In genomic region chr6:130362128-130362527, GRCh38 we compare ENCODE assay signal across 18 cellular contexts. TPM values are rescaled to one million over a fixed set of nuclear protein-coding genes. Genes with fewer than 3 reads are reported as not detected.
DNase-seq lines count a peak whose midpoint lies in the region; ATAC-seq, FAIRE-seq and TF ChIP-seq lines count a peak whose summit lies in the region.
"Had no signal": no experiment of that assay in that cellular context is flagged by ENCODE, and none has a peak within 500 bp of the region (broad histone marks: within the 10 kb centered on the region; RNA-seq: fewer than 3 reads in every experiment).

No MANE protein-coding gene starts in this region.

- in situ Hi-C loops in HepG2 (cut with HindIII; ENCODE audit: extremely low pct_ligation_motif_present, low pct_unique_long_range_greater_than_20kb) (loop anchor here (10.0 kb wide), 1 partner anchor 483 kb away; no protein-coding TSS in a partner anchor), GM13977 (cut with MboI; ENCODE audit: low pct_unique_long_range_greater_than_20kb, low sequenced_read_pairs, unreplicated experiment) (no loop called here)

- BruUV-seq in HepG2 (replicated peaks; lab: Mats Ljungman, UMichigan) = no TSS peak

- CTCF ChIA-PET in HepG2 (lab: Yijun Ruan, JAX; ENCODE audit: low intra/inter-chr PET ratio, low total read pairs) = no interaction called here
- CTCF ChIA-PET in activated CD8-positive, alpha-beta T cell treated with anti-CD3 and anti-CD28 coated beads, Interleukin-2, amount 10 ng/mL, durations not matched to agents 7 days and 5 days (lab: Charles Lee) = no interaction called here

- no peaks in the 10 kb centered on the region for H3K9me3 ChIP-seq in HepG2 (ENCODE audit: low read length)
- no peaks in the 10 kb centered on the region for H3K9me3 ChIP-seq in right lobe of liver
- no peaks in the 10 kb centered on the region for H3K9me3 ChIP-seq in iPS DF 6.9 (ENCODE audit: control insufficient read depth, insufficient read depth, low read length)

- POLR2A ChIA-PET in HepG2 (lab: Yijun Ruan, JAX) = no interaction called here
- POLR2A ChIA-PET in activated CD8-positive, alpha-beta T cell treated with anti-CD3 and anti-CD28 coated beads, Interleukin-2, amount 10 ng/mL, durations not matched to agents 7 days and 5 days (lab: Charles Lee) = no interaction called here

- no peaks in the 10 kb centered on the region for H3K79me2 ChIP-seq in HepG2 (ENCODE audit: insufficient read depth, low read length)

- TF ChIP-seq POLR2A in HepG2 (IDR thresholded peaks at IDR 0.05; ENCODE audit: insufficient read depth in 1 of 2, low read depth in 2 of 2, low read length in 2 of 2) = no peak
- no peak for TF ChIP-seq POLR2A in right lobe of liver (IDR thresholded peaks at IDR 0.05)

- no peaks in the 10 kb centered on the region for H4K20me1 ChIP-seq in HepG2 (ENCODE audit: insufficient read depth, low read length)

- no peak for TF ChIP-seq RAD21 in HepG2 (CRISPR knock-in tag; IDR thresholded peaks at IDR 0.05)

- no peak overlapping the region for H3K4me2 ChIP-seq in HepG2 (ENCODE audit: low read depth, low read length)

- no peak overlapping the region for H3K27ac Mint-ChIP-seq in activated CD8-positive, alpha-beta T cell treated with anti-CD3 and anti-CD28 coated beads, Interleukin-2, amount 10 ng/mL, durations not matched to agents 7 days and 5 days
- H3K27ac Mint-ChIP-seq: activated T-helper 17 cell treated with anti-CD3 and anti-CD28 coated beads, Interleukin-2, amount 50 U/mL, for 72 hours; dendritic cell treated with granulocyte-macrophage colony-stimulating factor and Interleukin-4, amounts not matched to agents 40 ng/mL and 50 ng/mL, for 4 days had no signal

- H3K4me3 ChIP-seq in HepG2 (replicated peaks in 1 of 3; ENCODE audit: insufficient read depth in 1 of 3, low read depth in 2 of 3, low read length in 3 of 3) (no peak overlapping the region), right lobe of liver (no peak overlapping the region), iPS DF 6.9 (ENCODE audit: low read length) (no peak overlapping the region)
- H3K4me3 ChIP-seq: GM23248 had no signal

- no peak overlapping the region for H3K4me3 Mint-ChIP-seq in activated CD8-positive, alpha-beta T cell treated with anti-CD3 and anti-CD28 coated beads, Interleukin-2, amount 10 ng/mL, durations not matched to agents 7 days and 5 days
- H3K4me3 Mint-ChIP-seq: activated T-helper 17 cell treated with anti-CD3 and anti-CD28 coated beads, Interleukin-2, amount 50 U/mL, for 72 hours; dendritic cell treated with granulocyte-macrophage colony-stimulating factor and Interleukin-4, amounts not matched to agents 40 ng/mL and 50 ng/mL, for 4 days had no signal

- H3K36me3 ChIP-seq in HepG2 (replicated peaks in 1 of 2; ENCODE audit: control insufficient read depth in 1 of 2, insufficient read depth in 2 of 2, low read length in 2 of 2) (no peaks in the 10 kb centered on the region), right lobe of liver (no peaks in the 10 kb centered on the region), iPS DF 6.9 (ENCODE audit: control insufficient read depth, insufficient read depth, low read length) (no peaks in the 10 kb centered on the region)

- peak; percentile 25 for DNase-seq in HepG2 (ENCODE audit: low spot score)
- DNase-seq in right lobe of liver = no peak
- peak; percentile 49 for DNase-seq in activated CD8-positive, alpha-beta T cell treated with anti-CD3 and anti-CD28 coated beads, Interleukin-2, amount 10 ng/mL, durations not matched to agents 7 days and 5 days
- peak; percentile 11 for DNase-seq in iPS DF 6.9 (ENCODE audit: low read depth, low spot score)
- DNase-seq in urothelium cell line (ENCODE audit: low spot score) = peak; percentile 36
- no peak for DNase-seq in GM19239 (ENCODE audit: insufficient read length, low spot score)
- DNase-seq in GM13977 (ENCODE audit: low spot score) = no peak
- DNase-seq in KG1 (lab: John Stamatoyannopoulos, UW) = no peak
- DNase-seq: aorta; GM23248; NCI-H1417 treated with DMSO at 0.1 percent for 48 hours; NCI-H345; posterior cingulate gyrus; stimulated activated CD4-positive, alpha-beta T cell treated with anti-CD3 and anti-CD28 coated beads, Interleukin-12 subunit alpha, Interleukin-12 subunit beta, amount 100 ng/mL, for 4 hours had no signal

- intact Hi-C loops in HepG2 (cut with micrococcal nuclease; ENCODE audit: unreplicated experiment) (no loop called here), right lobe of liver (cut with DNase I) (no loop called here)

- FAIRE-seq in HepG2 (lab: Jason Lieb, UNC) = no peak
- FAIRE-seq in urothelium cell line (lab: Jason Lieb, UNC) = no peak
- no peak for FAIRE-seq in GM19239 (lab: Jason Lieb, UNC)
- FAIRE-seq: GM18507 had no signal

- TF ChIP-seq CTCF in HepG2 (CRISPR knock-in tag; IDR thresholded peaks at IDR 0.05) (no peak), right lobe of liver (IDR thresholded peaks at IDR 0.05) (no peak), GM13977 (IDR thresholded peaks at IDR 0.05; ENCODE audit: extremely low read depth, insufficient read depth, missing control alignments) (no peak)

- TF ChIP-seq EP300 in HepG2 (IDR thresholded peaks at IDR 0.05; ENCODE audit: low read depth in 2 of 2, low read length in 2 of 2) (no peak), HepG2 (CRISPR knock-in tag; IDR thresholded peaks at IDR 0.05; ENCODE audit: borderline replicate concordance) (no peak)

- peaks cover 5% of the 10 kb centered on the region for H3K36me3 Mint-ChIP-seq in activated CD8-positive, alpha-beta T cell treated with anti-CD3 and anti-CD28 coated beads, Interleukin-2, amount 10 ng/mL, durations not matched to agents 7 days and 5 days (ENCODE audit: low read depth)

- no peak for ATAC-seq in HepG2
- ATAC-seq in right lobe of liver = no peak
- no peak for ATAC-seq in activated CD8-positive, alpha-beta T cell treated with anti-CD3 and anti-CD28 coated beads, Interleukin-2, amount 10 ng/mL, durations not matched to agents 7 days and 5 days
- ATAC-seq: activated T-helper 17 cell treated with anti-CD3 and anti-CD28 coated beads, Interleukin-2, amount 50 U/mL, for 72 hours; Panc1 had no signal

- peaks cover 18% of the 10 kb centered on the region for H3K4me1 Mint-ChIP-seq in activated CD8-positive, alpha-beta T cell treated with anti-CD3 and anti-CD28 coated beads, Interleukin-2, amount 10 ng/mL, durations not matched to agents 7 days and 5 days (ENCODE audit: low read depth)

- H3K4me1 ChIP-seq in HepG2 (ENCODE audit: insufficient read depth, low read length) (peaks cover 9% of the 10 kb centered on the region), right lobe of liver (peaks cover 0 to 14% (median 0%) of the 10 kb centered on the region in 4 donors), iPS DF 6.9 (ENCODE audit: control insufficient read depth, insufficient read depth, low read length) (no peaks in the 10 kb centered on the region)

- H2AFZ ChIP-seq in HepG2 (ENCODE audit: low read length) = no peak overlapping the region
- H2AFZ ChIP-seq: GM23248 had no signal

- H3K9ac ChIP-seq in HepG2 (ENCODE audit: insufficient read depth, low read depth, low read length) = no peak overlapping the region
- H3K9ac ChIP-seq: GM23248 had no signal

- H3K27ac ChIP-seq in HepG2 (ENCODE audit: extremely low read length, insufficient read depth, low read length) (no peak overlapping the region), right lobe of liver (no peak overlapping the region), iPS DF 6.9 (ENCODE audit: low read length) (no peak overlapping the region)
- H3K27ac ChIP-seq: GM23248 had no signal

- H3K27me3 ChIP-seq in HepG2 (ENCODE audit: control insufficient read depth in 1 of 2, insufficient read depth in 2 of 2, low read length in 2 of 2) = peaks cover 2 to 26% of the 10 kb centered on the region in 2 experiments; a peak in 4 of 5 replicates
- H3K27me3 ChIP-seq in right lobe of liver = peaks cover 0 to 5% of the 10 kb centered on the region in 2 donors
- no peaks in the 10 kb centered on the region for H3K27me3 ChIP-seq in iPS DF 6.9 (ENCODE audit: control insufficient read depth, insufficient read depth, low read length)

- peaks cover 18% of the 10 kb centered on the region for H3K27me3 Mint-ChIP-seq in activated CD8-positive, alpha-beta T cell treated with anti-CD3 and anti-CD28 coated beads, Interleukin-2, amount 10 ng/mL, durations not matched to agents 7 days and 5 days (ENCODE audit: low read depth)
- H3K27me3 Mint-ChIP-seq: activated T-helper 17 cell treated with anti-CD3 and anti-CD28 coated beads, Interleukin-2, amount 50 U/mL, for 72 hours had no signal

- WGBS in HepG2 (ENCODE audit: low lambda C conversion rate) = 1% methylated on average over 4 of the region's 4 CpGs
- WGBS in right lobe of liver (ENCODE audit: insufficient coverage, low coverage, low lambda C conversion rate, missing lambda C conversion rate) = 34% methylated on average over 4 of the region's 4 CpGs
- WGBS in iPS DF 6.9 (ENCODE audit: insufficient coverage, insufficient read length) = no CpG with 5 or more reads among the region's 4 CpGs

- peaks cover 5% of the 10 kb centered on the region for H3K9me3 Mint-ChIP-seq in activated CD8-positive, alpha-beta T cell treated with anti-CD3 and anti-CD28 coated beads, Interleukin-2, amount 10 ng/mL, durations not matched to agents 7 days and 5 days (ENCODE audit: insufficient read depth)
- H3K9me3 Mint-ChIP-seq: activated T-helper 17 cell treated with anti-CD3 and anti-CD28 coated beads, Interleukin-2, amount 50 U/mL, for 72 hours; dendritic cell treated with granulocyte-macrophage colony-stimulating factor and Interleukin-4, amounts not matched to agents 40 ng/mL and 50 ng/mL, for 4 days had no signal

RNA-seq across cellular contexts. Expression of gene TMEM200A, which starts 3.7 kb away (rescaled TPM):
- not detected in 2 replicates for total RNA-seq in HepG2 (2016; rRNA removed; fragmentation: Illumina TruSeq; extraction: Trizol)
- not detected in 2 replicates for total RNA-seq in HepG2 (2016; cell fraction: cytosol; rRNA removed; fragmentation: Illumina TruSeq; extraction: Trizol; ENCODE audit: low read depth)
- total RNA-seq in HepG2 (2016; cell fraction: insoluble cytoplasmic fraction; rRNA removed; fragmentation: Illumina TruSeq; extraction: Trizol) = 0.06 TPM in 1 of 2 replicates, not detected in the other
- not detected in 2 replicates for total RNA-seq in HepG2 (2016; cell fraction: membrane; rRNA removed; fragmentation: Illumina TruSeq; extraction: Trizol)
- 0.12 TPM in 1 of 2 replicates, not detected in the other for total RNA-seq in HepG2 (2016; cell fraction: nucleus; rRNA removed; fragmentation: Illumina TruSeq; extraction: Trizol)
- 0.34 and 0.55 TPM in 2 replicates for polyA plus RNA-seq in HepG2 (2011; rRNA removed)
- polyA plus RNA-seq in HepG2 (2011; cell fraction: cytosol; rRNA removed) = 0.12 and 0.46 TPM in 2 replicates
- polyA plus RNA-seq in HepG2 (2011; cell fraction: nucleus; rRNA removed) = 0.13 and 0.23 TPM in 2 replicates
- not detected in 2 replicates for polyA plus RNA-seq in HepG2 (2012)
- polyA plus RNA-seq in HepG2 (2016; cell fraction: cytosol; fragmentation: Illumina TruSeq; extraction: Trizol; ENCODE audit: low read depth) = not detected in 2 replicates
- not detected in 2 replicates for polyA plus RNA-seq in HepG2 (2016; cell fraction: insoluble cytoplasmic fraction; fragmentation: Illumina TruSeq; extraction: Trizol; ENCODE audit: low read depth)
- polyA plus RNA-seq in HepG2 (2016; cell fraction: membrane; fragmentation: Illumina TruSeq; extraction: Trizol; ENCODE audit: low read depth) = not detected in 2 replicates
- not detected in 2 replicates for polyA plus RNA-seq in HepG2 (2016; cell fraction: nucleus; fragmentation: Illumina TruSeq; extraction: Trizol; ENCODE audit: insufficient read depth, low read depth)
- polyA minus RNA-seq in HepG2 (2011; rRNA and poly(A)+ RNA removed; ENCODE audit: low replicate concordance) = 0.22 TPM in 1 of 2 replicates, not detected in the other
- polyA minus RNA-seq in HepG2 (2011; cell fraction: cytosol; rRNA and poly(A)+ RNA removed) = 0.18 and 0.49 TPM in 2 replicates
- polyA minus RNA-seq in HepG2 (2011; cell fraction: nucleus; rRNA and poly(A)+ RNA removed) = 0.90 and 1.5 TPM in 2 replicates
- 1 to 10 TPM in 1 of 6 experiments, under 1 TPM in 2, not detected in 3; 0.18 to 1.5 (median 0.31) TPM for total RNA-seq in right lobe of liver
- 1 to 10 TPM; 2.6 to 2.7 TPM for total RNA-seq in activated CD8-positive, alpha-beta T cell treated with anti-CD3 and anti-CD28 coated beads, Interleukin-2, amount 10 ng/mL, durations not matched to agents 7 days and 5 days

Comparison
In these comparisons a context has a peak if more than half of its experiments do, and no peak if none do; other contexts are left out.
1. DNase-seq: peak in HepG2 (single experiment), activated CD8-positive, alpha-beta T cell treated with anti-CD3 and anti-CD28 coated beads, Interleukin-2, amount 10 ng/mL, durations not matched to agents 7 days and 5 days (single experiment), iPS DF 6.9 (single experiment) and urothelium cell line (single experiment); none in right lobe of liver (0 of 3), GM19239 (single experiment), GM13977 (single experiment) and KG1 (single experiment).